14 cellular contexts compared by ENCODE assay signal in genomic region chr17:74457820-74458166, GRCh38. TPM values are rescaled to one million over a fixed set of nuclear protein-coding genes. Genes with fewer than 3 reads are reported as not detected.
A peak's percentile ranks its signal among the peaks of the same experiment; 100 is the strongest.
DNase-seq lines count a peak whose midpoint lies in the region; ATAC-seq and TF ChIP-seq lines count a peak whose summit lies in the region.
"Had no signal": no experiment of that assay in that cellular context is flagged by ENCODE, and none has a peak within 500 bp of the region (broad histone marks: within the 10 kb centered on the region; RNA-seq: fewer than 3 reads in every experiment).

No MANE protein-coding gene starts in this region.

- H3K4me1 ChIP-seq in CD8-positive, alpha-beta T cell (ENCODE audit: insufficient read depth, low read length), result peaks cover 43% of the 10 kb centered on the region
- peaks cover 10% of the 10 kb centered on the region for H3K4me1 ChIP-seq in MM.1S (ENCODE audit: low read length)
- peaks cover 27% of the 10 kb centered on the region for H3K4me1 ChIP-seq in psoas muscle

- H3K4me1 Mint-ChIP-seq in CD8-positive, alpha-beta T cell (ENCODE audit: low read depth), result peaks cover 26% of the 10 kb centered on the region

- H3K9ac ChIP-seq in MM.1S (ENCODE audit: low read length), result no peak overlapping the region

- H3K4me3 ChIP-seq in CD8-positive, alpha-beta T cell (ENCODE audit: low read depth, low read length), result no peak overlapping the region
- no peak overlapping the region for H3K4me3 ChIP-seq in MM.1S (ENCODE audit: low read length)
- peak overlapping the region; percentile 0 for H3K4me3 ChIP-seq in coronary artery
- H3K4me3 ChIP-seq in psoas muscle, result peak overlapping the region; percentile 34
- H3K4me3 ChIP-seq: cardiac muscle cell, thyroid gland had no signal

- POLR2A ChIA-PET in CD8-positive, alpha-beta T cell (lab: Charles Lee), result no interaction called here

- H3K79me2 ChIP-seq in MM.1S (ENCODE audit: low read length), result no peaks in the 10 kb centered on the region

- no peaks in the 10 kb centered on the region for H3K9me2 ChIP-seq in MM.1S (replicated peaks; ENCODE audit: insufficient read depth, low read length)

- no peak for ATAC-seq in CD8-positive, alpha-beta T cell
- ATAC-seq in psoas muscle, result no peak
- ATAC-seq in HG03039 (IDR thresholded peaks at IDR 0.05; ENCODE audit: unreplicated experiment), result no peak

- H3K36me3 Mint-ChIP-seq in CD8-positive, alpha-beta T cell, result no peaks in the 10 kb centered on the region
- H3K36me3 Mint-ChIP-seq: IgD-negative memory B cell; stimulated activated naive B cell treated with anti-CD40 and anti-IgM and Interleukin-4, amounts not matched to agents 10 μg/mL and 1 μg/mL and 100 μg/mL, for 72 hours had no signal

- H3F3A ChIP-seq in MM.1S (ENCODE audit: insufficient read depth, low read length), result no peaks in the 10 kb centered on the region

- DNase-seq in CD8-positive, alpha-beta T cell, result no peak
- DNase-seq in MM.1S (no peak), coronary artery (ENCODE audit: low spot score) (no peak), psoas muscle (no peak), H4 (ENCODE audit: low spot score) (no peak), dermis blood vessel endothelial cell (no peak)

- no peak overlapping the region for H3K27ac Mint-ChIP-seq in CD8-positive, alpha-beta T cell
- H3K27ac Mint-ChIP-seq: stimulated activated naive B cell treated with anti-CD40 and anti-IgM and Interleukin-4, amounts not matched to agents 10 μg/mL and 1 μg/mL and 100 μg/mL, for 72 hours had no signal

- WGBS in psoas muscle, 3 donors, result 32 to 41% (median 36%) methylated on average over 6 of the region's 6 CpGs

- no peaks in the 10 kb centered on the region for H3K9me3 Mint-ChIP-seq in CD8-positive, alpha-beta T cell
- H3K9me3 Mint-ChIP-seq: activated T-cell treated with anti-CD3 and anti-CD28 coated beads, Interleukin-2, amount 50 U/mL, for 24 hours; IgD-negative memory B cell; nephron progenitor cell; stimulated activated naive B cell treated with anti-CD40 and anti-IgM and Interleukin-4, amounts not matched to agents 10 μg/mL and 1 μg/mL and 100 μg/mL, for 72 hours had no signal

- no peaks in the 10 kb centered on the region for H3K27me3 ChIP-seq in CD8-positive, alpha-beta T cell (ENCODE audit: insufficient read depth, low read length)
- H3K27me3 ChIP-seq in MM.1S (replicated peaks; ENCODE audit: insufficient read depth, low read length) (peaks cover 11% of the 10 kb centered on the region), psoas muscle (ENCODE audit: insufficient read depth in 3 of 3, low read length in 2 of 3) (no peaks in the 10 kb centered on the region)
- H3K27me3 ChIP-seq: thyroid gland had no signal

- H3K9me3 ChIP-seq in CD8-positive, alpha-beta T cell (ENCODE audit: low read length), result no peaks in the 10 kb centered on the region
- H3K9me3 ChIP-seq in MM.1S (replicated peaks; ENCODE audit: insufficient read depth, low read length) (no peaks in the 10 kb centered on the region), psoas muscle (no peaks in the 10 kb centered on the region)
- H3K9me3 ChIP-seq: thyroid gland had no signal

- H3K4me3 Mint-ChIP-seq in CD8-positive, alpha-beta T cell, result no peak overlapping the region
- H3K4me3 Mint-ChIP-seq: activated T-cell treated with anti-CD3 and anti-CD28 coated beads, Interleukin-2, amount 50 U/mL, for 24 hours; stimulated activated naive B cell treated with anti-CD40 and anti-IgM and Interleukin-4, amounts not matched to agents 10 μg/mL and 1 μg/mL and 100 μg/mL, for 72 hours had no signal

- CTCF ChIA-PET in CD8-positive, alpha-beta T cell (lab: Charles Lee), result interaction anchor here (0.6 to 13.3 kb wide), 27 partner anchors 9 to 438 kb away, joined by 3 to 136 read pairs (median 6); partner anchors contain the start of genes CD300A and GPR142

- intact Hi-C loops in CD8-positive, alpha-beta T cell (cut with DNase I, micrococcal nuclease), result loop anchor here (1.0 to 10.0 kb wide), 7 partner anchors 78 to 277 kb away; partner anchors contain the start of genes RPL38 (in 2 of the 2) and RAB37 (in 1 of the 2)
- intact Hi-C loops in psoas muscle (cut with DNase I), result loop anchor here (1.0 to 10.0 kb wide), 4 partner anchors 35 to 243 kb away; partner anchors contain the start of gene TTYH2 (in 1 of the 2)

- no peak overlapping the region for H3K4me2 ChIP-seq in MM.1S (ENCODE audit: low read depth, low read length)

- H2AFZ ChIP-seq in MM.1S (ENCODE audit: low read length), result 0 out of 2 replicates have a peak overlapping the region, but pooled peaks have one; percentile 6

- TF ChIP-seq CTCF in CD8-positive, alpha-beta T cell (IDR thresholded peaks at IDR 0.05), result peak; percentile 18
- TF ChIP-seq CTCF in MM.1S (IDR thresholded peaks at IDR 0.05; ENCODE audit: low read length) (no peak), coronary artery (IDR thresholded peaks at IDR 0.05) (no peak), psoas muscle (IDR thresholded peaks at IDR 0.05) (no peak)

- no peaks in the 10 kb centered on the region for H4K20me1 ChIP-seq in MM.1S (ENCODE audit: insufficient read depth, low read length)

- H3K27me3 Mint-ChIP-seq in CD8-positive, alpha-beta T cell (ENCODE audit: low read depth), result peaks cover under 1% of the 10 kb centered on the region

- H3K27ac ChIP-seq in CD8-positive, alpha-beta T cell (ENCODE audit: low read depth, low read length), result no peak overlapping the region
- H3K27ac ChIP-seq in MM.1S (ENCODE audit: low read length) (no peak overlapping the region), coronary artery (no peak overlapping the region), psoas muscle (no peak overlapping the region)
- H3K27ac ChIP-seq: cardiac muscle cell, epithelial cell of prostate, thyroid gland had no signal

- no peaks in the 10 kb centered on the region for H3K36me3 ChIP-seq in CD8-positive, alpha-beta T cell (ENCODE audit: insufficient read depth, low read length)
- H3K36me3 ChIP-seq in MM.1S (replicated peaks; ENCODE audit: insufficient read depth, low read length) (no peaks in the 10 kb centered on the region), psoas muscle (ENCODE audit: insufficient read depth in 1 of 2, low read depth in 1 of 2) (no peaks in the 10 kb centered on the region)
- H3K36me3 ChIP-seq: cardiac muscle cell, thyroid gland had no signal

RNA-seq across cellular contexts. Expression of gene CD300A, which starts 8.6 kb away (rescaled TPM):
- 1 to 10 TPM; 3.6 to 4.5 TPM for total RNA-seq in CD8-positive, alpha-beta T cell
- 1 to 10 TPM in 2 of 4 donors, under 1 TPM in 2; 0.54 to 2.4 (median 1.2) TPM for total RNA-seq in psoas muscle
- polyA plus RNA-seq in psoas muscle, result under 1 TPM; 0.29 to 0.69 (median 0.38) TPM
- total RNA-seq in H4 (2014; rRNA removed; shearing (Covaris generic)), result not detected in 2 replicates
- not detected in 2 replicates for total RNA-seq in dermis blood vessel endothelial cell

RNA-seq across cellular contexts. Expression of gene GPRC5C, which starts 25.9 kb away (rescaled TPM):
- total RNA-seq in CD8-positive, alpha-beta T cell, result under 1 TPM in 1 of 2 experiments, not detected in 1; 0.33 TPM
- total RNA-seq in psoas muscle, result 100 to 1,000 TPM in 2 of 4 donors, 10 to 100 TPM in 2; 57.0 to 123 (median 97.7) TPM
- 10 to 100 TPM; 42.9 to 47.7 (median 44.8) TPM for polyA plus RNA-seq in psoas muscle
- total RNA-seq in H4 (2014; rRNA removed; shearing (Covaris generic)), result 63.4 and 78.9 TPM in 2 replicates
- 1.8 and 2.0 TPM in 2 replicates for total RNA-seq in dermis blood vessel endothelial cell

Comparison
In these comparisons a context has a peak if more than half of its experiments do, and no peak if none do; other contexts are left out.
1. H3K4me3 ChIP-seq: peak in coronary artery (single experiment) and psoas muscle (single experiment); none in CD8-positive, alpha-beta T cell (single experiment) and MM.1S (single experiment).
2. RNA of gene GPRC5C, which starts 25.9 kb away (total RNA-seq): 57.0 to 123 TPM in psoas muscle and 63.4 to 78.9 TPM in H4; 1.8 to 2.0 TPM in dermis blood vessel endothelial cell and 0.33 TPM in CD8-positive, alpha-beta T cell; every median in the first group is over 10 times any median in the second.